Comparison of ENCODE assay signal across 13 cellular contexts in genomic region chr15:98712845-98713584, GRCh38.
DNase-seq lines count a peak whose midpoint lies in the region; ATAC-seq and TF ChIP-seq lines count a peak whose summit lies in the region.
"Had no signal": no experiment of that assay in that cellular context is flagged by ENCODE, and none has a peak within 500 bp of the region (broad histone marks: within the 10 kb centered on the region; RNA-seq: fewer than 3 reads in every experiment).

No MANE protein-coding gene starts in this region.

- POLR2A ChIA-PET in PC-9 (lab: Charles Lee; ENCODE audit: unreplicated experiment), result no interaction called here

- H2AFZ ChIP-seq in PC-9, result no peak overlapping the region

- 84 to 94% (median 92%) methylated on average over 16 of the region's 16 CpGs for WGBS in stomach, 5 donors

- peaks cover 15% of the 10 kb centered on the region; the same call in 1 of the 2 replicates for H4K20me1 ChIP-seq in PC-9 (ENCODE audit: insufficient read depth)

- no peak for DNase-seq in activated naive CD4-positive, alpha-beta T cell treated with anti-CD3 and anti-CD28 coated beads, Interleukin-2, amount 50 U/mL, for 16 hours
- no peak for DNase-seq in PC-9
- no peak for DNase-seq in stomach
- no peak for DNase-seq in NCI-H69 (lab: John Stamatoyannopoulos, UW)
- DNase-seq in NK-92 (lab: John Stamatoyannopoulos, UW; ENCODE audit: unreplicated experiment), result no peak
- no peak for DNase-seq in activated T-cell treated with anti-CD3 and anti-CD28 coated beads, Interleukin-2, amount 50 U/mL, for 24 hours
- DNase-seq: activated B cell treated with CpG ODN at 0.5 μM for 24 hours, hippocampal formation, NCI-H187 treated with DMSO at 0.1 percent for 48 hours, NCI-H82, SJCRH30 had no signal

- peaks cover 30% of the 10 kb centered on the region for H3K36me3 Mint-ChIP-seq in activated naive CD4-positive, alpha-beta T cell treated with anti-CD3 and anti-CD28 coated beads, Interleukin-2, amount 50 U/mL, for 24 hours
- H3K36me3 Mint-ChIP-seq in activated T-cell treated with anti-CD3 and anti-CD28 coated beads, Interleukin-2, amount 50 U/mL, for 24 hours (ENCODE audit: low read depth), result peaks cover 37% of the 10 kb centered on the region

- TF ChIP-seq CTCF in PC-9 (conservative IDR thresholded peaks at IDR 0.05) (no peak), stomach (IDR thresholded peaks at IDR 0.05) (no peak)

- peak overlapping the region; percentile 51 for H3K27ac Mint-ChIP-seq in activated naive CD4-positive, alpha-beta T cell treated with anti-CD3 and anti-CD28 coated beads, Interleukin-2, amount 50 U/mL, for 24 hours
- no peak overlapping the region for H3K27ac Mint-ChIP-seq in activated T-cell treated with anti-CD3 and anti-CD28 coated beads, Interleukin-2, amount 50 U/mL, for 24 hours
- H3K27ac Mint-ChIP-seq: activated B cell treated with CpG ODN at 0.5 μM for 24 hours had no signal

- BruUV-seq in PC-9 (replicated peaks; lab: Mats Ljungman, UMichigan), result no TSS peak

- H3K4me2 ChIP-seq in PC-9, result no peak overlapping the region

- peaks cover 9% of the 10 kb centered on the region for H3K9me3 Mint-ChIP-seq in activated naive CD4-positive, alpha-beta T cell treated with anti-CD3 and anti-CD28 coated beads, Interleukin-2, amount 50 U/mL, for 24 hours
- peaks cover 6% of the 10 kb centered on the region for H3K9me3 Mint-ChIP-seq in activated T-cell treated with anti-CD3 and anti-CD28 coated beads, Interleukin-2, amount 50 U/mL, for 24 hours

- no peak for TF ChIP-seq EP300 in stomach (IDR thresholded peaks at IDR 0.05)

- H3K9me3 ChIP-seq in PC-9 (ENCODE audit: insufficient read depth, low read depth), result peaks cover 9% of the 10 kb centered on the region; the same call in 1 of the 2 replicates
- peaks cover 0 to 9% (median 3%) of the 10 kb centered on the region in 4 donors for H3K9me3 ChIP-seq in stomach
- H3K9me3 ChIP-seq: SJCRH30 had no signal

- peak overlapping the region; percentile 53 for H3K27ac ChIP-seq in PC-9
- peak overlapping the region; percentile 52 to 65 (median 58) for H3K27ac ChIP-seq in stomach
- H3K27ac ChIP-seq: SJCRH30 had no signal

- peaks cover 78% of the 10 kb centered on the region for H3K4me1 Mint-ChIP-seq in activated naive CD4-positive, alpha-beta T cell treated with anti-CD3 and anti-CD28 coated beads, Interleukin-2, amount 50 U/mL, for 24 hours
- H3K4me1 Mint-ChIP-seq in activated T-cell treated with anti-CD3 and anti-CD28 coated beads, Interleukin-2, amount 50 U/mL, for 24 hours (ENCODE audit: low read depth), result peaks cover 54% of the 10 kb centered on the region

- TF ChIP-seq POLR2A in stomach (IDR thresholded peaks at IDR 0.05), result no peak

- intact Hi-C loops in PC-9 (cut with micrococcal nuclease; ENCODE audit: unreplicated experiment) (no loop called here), stomach (cut with DNase I; ENCODE audit: low total_unique reads) (no loop called here)

- H3K27me3 ChIP-seq in PC-9 (ENCODE audit: insufficient read depth, low read depth), result no peaks in the 10 kb centered on the region
- no peaks in the 10 kb centered on the region for H3K27me3 ChIP-seq in stomach
- H3K27me3 ChIP-seq: SJCRH30 had no signal

- peaks cover 16% of the 10 kb centered on the region for H3K4me1 ChIP-seq in PC-9 (replicated peaks; ENCODE audit: insufficient read depth)
- peaks cover 19 to 74% (median 52%) of the 10 kb centered on the region in 4 donors for H3K4me1 ChIP-seq in stomach

- peak overlapping the region; percentile 47 for H3K4me3 Mint-ChIP-seq in activated naive CD4-positive, alpha-beta T cell treated with anti-CD3 and anti-CD28 coated beads, Interleukin-2, amount 50 U/mL, for 24 hours
- H3K4me3 Mint-ChIP-seq in activated T-cell treated with anti-CD3 and anti-CD28 coated beads, Interleukin-2, amount 50 U/mL, for 24 hours, result no peak overlapping the region
- H3K4me3 Mint-ChIP-seq: activated B cell treated with CpG ODN at 0.5 μM for 24 hours had no signal

- H3F3A ChIP-seq in PC-9 (ENCODE audit: insufficient read depth, low read depth), result no peaks in the 10 kb centered on the region; the same call in 1 of the 2 replicates

- peak; percentile 57 for ATAC-seq in esophagus mucosa

- H3K9me2 ChIP-seq in PC-9 (ENCODE audit: insufficient read depth), result no peaks in the 10 kb centered on the region

- no peaks in the 10 kb centered on the region for H3K27me3 Mint-ChIP-seq in activated naive CD4-positive, alpha-beta T cell treated with anti-CD3 and anti-CD28 coated beads, Interleukin-2, amount 50 U/mL, for 24 hours
- no peaks in the 10 kb centered on the region for H3K27me3 Mint-ChIP-seq in activated T-cell treated with anti-CD3 and anti-CD28 coated beads, Interleukin-2, amount 50 U/mL, for 24 hours

- CTCF ChIA-PET in PC-9 (lab: Charles Lee), result interaction anchor here (0.6 kb wide), 1 partner anchor 9 kb away, joined by 3 read pairs; no protein-coding TSS in a partner anchor

- H3K36me3 ChIP-seq in PC-9 (ENCODE audit: low read depth) (0 out of 2 replicates have a peak, but pooled peaks cover 4% of the 10 kb centered on the region), stomach (peaks cover 0 to 18% (median 9%) of the 10 kb centered on the region in 4 donors)

- H3K79me2 ChIP-seq in PC-9 (ENCODE audit: low read depth), result peaks cover 95% of the 10 kb centered on the region

- H3K4me3 ChIP-seq in PC-9, result no peak overlapping the region
- H3K4me3 ChIP-seq in stomach, result no peak overlapping the region
- H3K4me3 ChIP-seq: SJCRH30 had no signal
